In genomic region chr9:41042111-41042510, GRCh38 we compare ENCODE assay signal across 7 cellular contexts.
DNase-seq lines count a peak whose midpoint lies in the region; FAIRE-seq and TF ChIP-seq lines count a peak whose summit lies in the region.
"Not testable (repeated sequence)": the region's sequence is repeated elsewhere in the genome, so short reads cannot be mapped to it uniquely, and the experiment has no call there.

No MANE protein-coding gene starts in this region.

- H3K9ac ChIP-seq in skeletal muscle satellite cell (ENCODE audit: low read depth, low read length), result not testable (repeated sequence)

- not testable (repeated sequence) for H3K36me3 Mint-ChIP-seq in MCF 10A (ENCODE audit: insufficient read depth, unreplicated experiment)

- POLR2A ChIA-PET in MCF 10A (lab: Yijun Ruan, JAX), result not testable (repeated sequence)

- BruUV-seq in MCF 10A (replicated peaks; lab: Mats Ljungman, UMichigan), result not testable (repeated sequence)

- H3K27ac Mint-ChIP-seq in MCF 10A (ENCODE audit: low read depth, unreplicated experiment), result not testable (repeated sequence)

- intact Hi-C loops in MCF 10A (cut with micrococcal nuclease), result not testable (repeated sequence)

- H3K27ac ChIP-seq in VCaP (peak overlapping the region; percentile 40), epithelial cell of prostate (peak overlapping the region; percentile 29)

- not testable (repeated sequence) for H3K4me3 Mint-ChIP-seq in MCF 10A (ENCODE audit: unreplicated experiment)

- H3K4me3 ChIP-seq in LNCaP clone FGC (ENCODE audit: low read depth, low read length); bronchial epithelial cell (ENCODE audit: low read depth, low read length); skeletal muscle satellite cell (ENCODE audit: low read length): not testable (repeated sequence)

- H3K36me3 ChIP-seq in bronchial epithelial cell (ENCODE audit: control insufficient read depth, insufficient read depth, low read length), result not testable (repeated sequence)
- H3K36me3 ChIP-seq in skeletal muscle satellite cell (ENCODE audit: insufficient read depth, low read length), result peaks cover 14% of the 10 kb centered on the region

- H3K27me3 ChIP-seq in bronchial epithelial cell (ENCODE audit: control insufficient read depth, insufficient read depth, low read length); skeletal muscle satellite cell (ENCODE audit: control insufficient read depth, insufficient read depth, low read length): not testable (repeated sequence)

- peak; percentile 0 for DNase-seq in CD1c-positive myeloid dendritic cell (ENCODE audit: extremely low spot score)
- peak; percentile 38 for DNase-seq in LNCaP clone FGC (ENCODE audit: low read depth)
- peak; percentile 9 for DNase-seq in MCF 10A (ENCODE audit: unreplicated experiment)
- peak; percentile 63 for DNase-seq in bronchial epithelial cell (ENCODE audit: low read depth)
- DNase-seq in epithelial cell of prostate (ENCODE audit: low read depth, low spot score), result not testable (repeated sequence)

- CTCF ChIA-PET in MCF 10A (lab: Yijun Ruan, JAX), result not testable (repeated sequence)

- peaks cover 12% of the 10 kb centered on the region for H3K4me1 ChIP-seq in skeletal muscle satellite cell (ENCODE audit: control insufficient read depth, insufficient read depth, low read length)

- not testable (repeated sequence) for TF ChIP-seq CTCF in LNCaP clone FGC (IDR thresholded peaks at IDR 0.05; ENCODE audit: control insufficient read depth, extremely low read depth, insufficient read depth); VCaP (conservative IDR thresholded peaks at IDR 0.05); MCF 10A (IDR thresholded peaks at IDR 0.05; ENCODE audit: unreplicated experiment); bronchial epithelial cell (IDR thresholded peaks at IDR 0.05; ENCODE audit: insufficient read depth, low read length, severe bottlenecking)

- not testable (repeated sequence) for FAIRE-seq in bronchial epithelial cell (lab: Jason Lieb, UNC)

- not testable (repeated sequence) for H3K9me3 Mint-ChIP-seq in MCF 10A (ENCODE audit: unreplicated experiment)

- H3K9me3 ChIP-seq in skeletal muscle satellite cell (replicated peaks; ENCODE audit: low read length), result not testable (repeated sequence)

- H3K4me2 ChIP-seq in skeletal muscle satellite cell (ENCODE audit: low read length), result peak overlapping the region; percentile 4

- H3K27me3 Mint-ChIP-seq in MCF 10A (ENCODE audit: insufficient read depth, unreplicated experiment), result not testable (repeated sequence)

- not testable (repeated sequence) for H3K4me1 Mint-ChIP-seq in MCF 10A (ENCODE audit: insufficient read depth, unreplicated experiment)
